ENCODE assay signal across 10 cellular contexts in the genomic region with DNA sequence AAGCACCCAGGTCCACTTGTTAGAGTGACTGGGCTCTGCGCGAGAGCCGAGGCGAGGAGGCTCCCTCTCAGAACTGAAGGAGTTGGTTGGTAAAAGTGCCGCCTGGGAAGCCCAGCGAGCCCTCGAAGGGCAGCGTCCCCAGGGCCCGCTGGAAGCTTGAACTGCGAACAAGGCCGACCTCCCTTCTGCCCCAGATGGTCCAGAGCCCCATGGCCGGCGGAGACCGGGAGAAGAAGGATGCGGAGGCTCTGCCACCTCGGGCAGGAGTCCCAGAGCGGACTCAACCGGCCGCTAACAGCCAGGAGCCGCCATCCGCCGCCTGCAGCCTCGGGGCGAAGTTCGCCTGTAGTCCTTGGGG.
DNase-seq lines count a peak whose midpoint lies in the region; ATAC-seq lines count a peak whose summit lies in the region.
"Had no signal": no experiment of that assay in that cellular context is flagged by ENCODE, and none has a peak within 500 bp of the region (broad histone marks: within the 10 kb centered on the region; RNA-seq: fewer than 3 reads in every experiment).

No MANE protein-coding gene starts in this region.

- peak; percentile 1 for DNase-seq in stimulated activated CD4-positive, alpha-beta T cell treated with anti-CD3 and anti-CD28 coated beads, Interleukin-15, amount 100 ng/mL, for 24 hours
- no peak for DNase-seq in stimulated activated CD4-positive, alpha-beta T cell treated with anti-CD3 and anti-CD28 coated beads, Interleukin-2, amount 100 ng/mL, for 48 hours
- DNase-seq in cerebellum (ENCODE audit: low spot score) (peak; percentile 10), HCEC 1CT (no peak), NCI-H128 (lab: John Stamatoyannopoulos, UW; ENCODE audit: unreplicated experiment) (no peak), dermis blood vessel endothelial cell (no peak)
- DNase-seq in naive thymus-derived CD8-positive, alpha-beta T cell = no peak
- DNase-seq: NCI-H226; stimulated activated CD4-positive, alpha-beta T cell treated with anti-CD3 and anti-CD28 coated beads, Interleukin-1b, Interleukin-23, amount 100 ng/mL, for 48 hours had no signal

- H3K36me3 Mint-ChIP-seq in naive thymus-derived CD8-positive, alpha-beta T cell = no peaks in the 10 kb centered on the region

- H3K4me1 Mint-ChIP-seq in naive thymus-derived CD8-positive, alpha-beta T cell = peaks cover 7 to 28% (median 20%) of the 10 kb centered on the region in 4 donors

- no peak for ATAC-seq in naive thymus-derived CD8-positive, alpha-beta T cell
- no peak for ATAC-seq in GM19455 (IDR thresholded peaks at IDR 0.05; ENCODE audit: unreplicated experiment)

- peaks cover 20 to 38% (median 32%) of the 10 kb centered on the region in 5 donors for H3K27me3 Mint-ChIP-seq in naive thymus-derived CD8-positive, alpha-beta T cell

- no peaks in the 10 kb centered on the region for H3K9me3 Mint-ChIP-seq in naive thymus-derived CD8-positive, alpha-beta T cell

- peak overlapping the region; percentile 54 to 89 (median 67) for H3K4me3 Mint-ChIP-seq in naive thymus-derived CD8-positive, alpha-beta T cell

- H3K27ac Mint-ChIP-seq in naive thymus-derived CD8-positive, alpha-beta T cell = no peak overlapping the region

- POLR2A ChIA-PET in naive thymus-derived CD8-positive, alpha-beta T cell (lab: Charles Lee) = no interaction called here

Comparison
In these comparisons a context has a peak if more than half of its experiments do, and no peak if none do; other contexts are left out.
1. DNase-seq: peak in stimulated activated CD4-positive, alpha-beta T cell treated with anti-CD3 and anti-CD28 coated beads, Interleukin-15, amount 100 ng/mL, for 24 hours (single experiment) and cerebellum (single experiment); none in stimulated activated CD4-positive, alpha-beta T cell treated with anti-CD3 and anti-CD28 coated beads, Interleukin-2, amount 100 ng/mL, for 48 hours (0 of 2), naive thymus-derived CD8-positive, alpha-beta T cell (0 of 10), HCEC 1CT (single experiment), NCI-H128 (single experiment) and dermis blood vessel endothelial cell (single experiment).